20 cellular contexts compared by ENCODE assay signal in the genomic region with DNA sequence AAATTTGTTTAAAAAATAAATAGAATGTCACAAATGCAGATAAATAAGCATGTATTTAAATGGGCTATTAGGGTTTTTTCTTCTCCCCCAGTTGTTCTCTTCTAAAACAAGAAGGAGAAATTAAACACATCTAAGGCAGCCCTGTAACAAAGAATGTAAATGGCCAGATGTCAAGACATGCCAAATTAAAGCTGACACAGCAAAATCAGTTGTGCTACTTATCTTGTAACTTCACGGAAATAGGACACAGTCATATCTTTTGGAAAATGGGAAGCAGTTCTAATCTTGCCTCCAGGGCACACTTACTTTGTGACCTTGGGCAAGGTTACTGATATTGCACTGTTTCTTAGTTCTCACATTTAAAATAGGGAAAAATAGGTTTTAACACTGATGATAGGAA.
DNase-seq lines count a peak whose midpoint lies in the region; ATAC-seq, FAIRE-seq and TF ChIP-seq lines count a peak whose summit lies in the region.
"Had no signal": no experiment of that assay in that cellular context is flagged by ENCODE, and none has a peak within 500 bp of the region (broad histone marks: within the 10 kb centered on the region; RNA-seq: fewer than 3 reads in every experiment).

No MANE protein-coding gene starts in this region.

- H3K27ac ChIP-seq in A673 (ENCODE audit: low read depth, low read length, poor library complexity, severe bottlenecking) (no peak overlapping the region), HepG2 (ENCODE audit: extremely low read length, insufficient read depth, low read length) (no peak overlapping the region)
- H3K27ac ChIP-seq: BLaER1 treated with 17β-estradiol and CSF1 and Interleukin-3, amounts not matched to agents 10 nM and 100 nM; GM23248 had no signal

- intact Hi-C loops in A673 (cut with micrococcal nuclease; ENCODE audit: unreplicated experiment) (no loop called here), HepG2 (cut with micrococcal nuclease; ENCODE audit: unreplicated experiment) (no loop called here)

- H2AFZ ChIP-seq in HepG2 (ENCODE audit: low read length): no peak overlapping the region
- H2AFZ ChIP-seq: GM23248 had no signal

- H3K9me3 ChIP-seq in A673 (ENCODE audit: low read depth, low read length, poor library complexity, severe bottlenecking) (no peaks in the 10 kb centered on the region), HepG2 (ENCODE audit: low read length) (peaks cover 95% of the 10 kb centered on the region)
- H3K9me3 ChIP-seq: BE2C had no signal

- no peak for TF ChIP-seq POLR2A in HepG2 (IDR thresholded peaks at IDR 0.05; ENCODE audit: insufficient read depth in 1 of 2, low read depth in 2 of 2, low read length in 2 of 2)

- H3K4me3 ChIP-seq in A673 (ENCODE audit: low read depth, low read length, poor library complexity, severe bottlenecking): no peak overlapping the region
- H3K4me3 ChIP-seq in HepG2 (replicated peaks in 1 of 3; ENCODE audit: insufficient read depth in 1 of 3, low read depth in 2 of 3, low read length in 3 of 3): no peak overlapping the region
- H3K4me3 ChIP-seq: BLaER1 treated with 17β-estradiol and CSF1 and Interleukin-3, amounts not matched to agents 10 nM and 100 nM; GM23248 had no signal

- no peak for TF ChIP-seq RAD21 in HepG2 (CRISPR knock-in tag; IDR thresholded peaks at IDR 0.05)

- no peak for FAIRE-seq in HepG2 (lab: Jason Lieb, UNC)
- FAIRE-seq: D721Med, G401.6, GM12892 had no signal

- H3K4me1 ChIP-seq in A673 (ENCODE audit: insufficient read depth, low read length, poor library complexity, severe bottlenecking) (peaks cover 19% of the 10 kb centered on the region), HepG2 (ENCODE audit: insufficient read depth, low read length) (no peaks in the 10 kb centered on the region)
- H3K4me1 ChIP-seq: BE2C; BLaER1 treated with 17β-estradiol and CSF1 and Interleukin-3, amounts not matched to agents 10 nM and 100 nM had no signal

- CTCF ChIA-PET in A673 (lab: Charles Lee) (no interaction called here), HepG2 (lab: Yijun Ruan, JAX; ENCODE audit: low intra/inter-chr PET ratio, low total read pairs) (no interaction called here)

- POLR2A ChIA-PET in A673 (lab: Charles Lee; ENCODE audit: low non-redundant PET) (no interaction called here), HepG2 (lab: Yijun Ruan, JAX) (no interaction called here)

- DNase-seq in A673 (ENCODE audit: low spot score) (peak; percentile 24), OCI-M1 (lab: John Stamatoyannopoulos, UW) (peak; percentile 66), HepG2 (ENCODE audit: low spot score) (no peak), NK-92 (lab: John Stamatoyannopoulos, UW; ENCODE audit: unreplicated experiment) (no peak), NCI-H2107 (lab: John Stamatoyannopoulos, UW) (no peak)
- DNase-seq: ACHN; AML-193; BE2C; CD4-positive, alpha-beta T cell; CD8-positive, alpha-beta memory T cell; DMS153; DND-41; GM23248; H9 had no signal

- BruUV-seq in A673 (replicated peaks; lab: Mats Ljungman, UMichigan) (no TSS peak), HepG2 (replicated peaks; lab: Mats Ljungman, UMichigan) (no TSS peak)

- H3K4me2 ChIP-seq in HepG2 (ENCODE audit: low read depth, low read length): no peak overlapping the region
- H3K4me2 ChIP-seq: BLaER1 treated with 17β-estradiol and CSF1 and Interleukin-3, amounts not matched to agents 10 nM and 100 nM had no signal

- TF ChIP-seq EP300 in HepG2 (IDR thresholded peaks at IDR 0.05; ENCODE audit: low read depth in 2 of 2, low read length in 2 of 2) (no peak), HepG2 (CRISPR knock-in tag; IDR thresholded peaks at IDR 0.05; ENCODE audit: borderline replicate concordance) (no peak)

- no peak overlapping the region for H3K9ac ChIP-seq in HepG2 (ENCODE audit: insufficient read depth, low read depth, low read length)
- H3K9ac ChIP-seq: BLaER1 treated with 17β-estradiol and CSF1 and Interleukin-3, amounts not matched to agents 10 nM and 100 nM; GM23248 had no signal

- H3K27me3 ChIP-seq in A673 (replicated peaks; ENCODE audit: insufficient read depth, low read depth, low read length, poor library complexity): no peaks in the 10 kb centered on the region
- no peaks in the 10 kb centered on the region for H3K27me3 ChIP-seq in HepG2 (ENCODE audit: control insufficient read depth in 1 of 2, insufficient read depth in 2 of 2, low read length in 2 of 2)
- H3K27me3 ChIP-seq: BE2C; BLaER1 treated with 17β-estradiol and CSF1 and Interleukin-3, amounts not matched to agents 10 nM and 100 nM had no signal

- no peaks in the 10 kb centered on the region for H3K79me2 ChIP-seq in HepG2 (ENCODE audit: insufficient read depth, low read length)

- H3K36me3 ChIP-seq in A673 (ENCODE audit: insufficient read depth, low read length, poor library complexity, severe bottlenecking) (no peaks in the 10 kb centered on the region), HepG2 (replicated peaks in 1 of 2; ENCODE audit: control insufficient read depth in 1 of 2, insufficient read depth in 2 of 2, low read length in 2 of 2) (no peaks in the 10 kb centered on the region)
- H3K36me3 ChIP-seq: BE2C; BLaER1 treated with 17β-estradiol and CSF1 and Interleukin-3, amounts not matched to agents 10 nM and 100 nM had no signal

- TF ChIP-seq CTCF in A673 (conservative IDR thresholded peaks at IDR 0.05; ENCODE audit: low read depth, low read length) (no peak), HepG2 (CRISPR knock-in tag; IDR thresholded peaks at IDR 0.05) (no peak)

- ATAC-seq in HepG2: no peak
- ATAC-seq in GM19455 (IDR thresholded peaks at IDR 0.05; ENCODE audit: unreplicated experiment): no peak
- ATAC-seq: HCT116 had no signal

- in situ Hi-C loops in HepG2 (cut with HindIII; ENCODE audit: extremely low pct_ligation_motif_present, low pct_unique_long_range_greater_than_20kb): no loop called here

- 0% methylated on average over 1 of the region's 1 CpG for WGBS in HepG2 (ENCODE audit: low lambda C conversion rate)

- no peaks in the 10 kb centered on the region for H4K20me1 ChIP-seq in HepG2 (ENCODE audit: insufficient read depth, low read length)
- H4K20me1 ChIP-seq: BLaER1 treated with 17β-estradiol and CSF1 and Interleukin-3, amounts not matched to agents 10 nM and 100 nM had no signal

TF ChIP-seq in HepG2, 621 proteins besides CTCF, POLR2A, EP300 and RAD21:
- TF ChIP-seq ZNF10 (CRISPR knock-in tag; IDR thresholded peaks at IDR 0.05; ENCODE audit: borderline replicate concordance, low read depth) (no peak), MAFF (IDR thresholded peaks at IDR 0.05; ENCODE audit: low read depth, low read length) (peak; percentile 99), ZNF776 (CRISPR knock-in tag; IDR thresholded peaks at IDR 0.05) (no peak), SALL1 (CRISPR knock-in tag; IDR thresholded peaks at IDR 0.05) (no peak), MAFK (conservative IDR thresholded peaks at IDR 0.05 in 1 of 2, IDR thresholded peaks at IDR 0.05 in 1 of 2; ENCODE audit: low read length in 2 of 2) (peak; percentile 99 to 100)

Comparison
In these comparisons a context has a peak if more than half of its experiments do, and no peak if none do; other contexts are left out.
1. DNase-seq: peak in A673 (single experiment) and OCI-M1 (single experiment); none in HepG2 (single experiment), NK-92 (single experiment) and NCI-H2107 (single experiment).